10 cellular contexts compared by ENCODE assay signal in the genomic region with DNA sequence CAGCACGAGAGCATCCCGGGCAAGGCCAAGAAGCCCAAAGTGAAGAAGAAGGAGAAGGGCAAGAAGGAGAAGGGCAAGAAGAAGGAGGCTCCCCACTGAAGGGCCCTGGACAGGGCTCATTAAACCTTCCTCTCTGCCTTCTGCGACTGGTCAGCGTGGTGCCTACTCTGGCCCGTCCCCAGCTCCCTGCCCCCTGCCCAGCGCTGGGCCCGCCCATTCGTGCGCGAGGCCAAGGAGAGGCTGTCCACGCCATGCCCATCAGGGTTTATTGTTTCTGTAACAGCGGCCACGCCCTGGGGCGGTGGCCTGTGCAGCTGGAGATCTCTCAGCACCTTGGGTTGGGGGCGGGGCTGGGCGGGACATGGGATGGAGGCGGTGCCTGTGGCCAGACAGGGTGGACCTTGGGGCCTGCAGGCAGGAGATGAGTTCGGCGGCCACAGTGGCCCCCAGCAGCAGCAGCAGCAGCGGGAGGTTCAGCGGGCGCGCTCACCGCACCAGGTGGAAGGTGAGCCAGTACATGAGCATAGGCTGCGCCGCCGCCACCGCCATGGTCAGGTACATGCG. TPM values are rescaled to one million over a fixed set of nuclear protein-coding genes. Genes with fewer than 3 reads are reported as not detected.
DNase-seq lines count a peak whose midpoint lies in the region; ATAC-seq and TF ChIP-seq lines count a peak whose summit lies in the region.
"Had no signal": no experiment of that assay in that cellular context is flagged by ENCODE, and none has a peak within 500 bp of the region (broad histone marks: within the 10 kb centered on the region; RNA-seq: fewer than 3 reads in every experiment).

No MANE protein-coding gene starts in this region.

- H3K4me3 ChIP-seq in epithelial cell of proximal tubule (ENCODE audit: low read depth, low read length), result peak overlapping the region; percentile 75

- DNase-seq in ELF-1 (ENCODE audit: low read depth, low spot score), result peak; percentile 93
- peak; percentile 99 for DNase-seq in NCI-H748 (lab: John Stamatoyannopoulos, UW; ENCODE audit: unreplicated experiment)
- DNase-seq in epithelial cell of proximal tubule (ENCODE audit: low read depth), result no peak
- no peak for DNase-seq in omental fat pad (ENCODE audit: low spot score)
- no peak for DNase-seq in NCI-H1092 treated with DMSO at 0.1 percent for 48 hours (lab: John Stamatoyannopoulos, UW)
- no peak for DNase-seq in nucleus accumbens (lab: John Stamatoyannopoulos, UW)
- DNase-seq: NCI-H524 had no signal

- ATAC-seq in omental fat pad (ENCODE audit: low FRiP score) (peak; percentile 84), HG02970 (IDR thresholded peaks at IDR 0.05; ENCODE audit: low FRiP score, unreplicated experiment) (no peak), GM18520 (IDR thresholded peaks at IDR 0.05; ENCODE audit: unreplicated experiment) (no peak)

- TF ChIP-seq CTCF in epithelial cell of proximal tubule (conservative IDR thresholded peaks at IDR 0.05; ENCODE audit: low read depth, low read length) (no peak), omental fat pad (IDR thresholded peaks at IDR 0.05) (no peak)

RNA-seq across cellular contexts. Expression of a gene that starts 0.9 kb away (rescaled TPM):
- total RNA-seq in epithelial cell of proximal tubule, result 267 and 305 TPM in 2 replicates
- 10 to 100 TPM; 28.8 to 76.9 (median 47.2) TPM for total RNA-seq in omental fat pad
- total RNA-seq: activated T-helper 1 cell treated with anti-CD3 and anti-CD28 coated beads, Interleukin-12 subunit alpha, Interleukin-12 subunit beta, Interleukin-2, Interleukin-4 antibody, amounts not matched to agents 30 ng/mL and 10 ng/mL and 1 ng/mL, durations not matched to agents 14 hours and 24 hours and 36 hours had no signal

RNA-seq across cellular contexts. Expression of a gene that starts 10.8 kb away (rescaled TPM):
- total RNA-seq in epithelial cell of proximal tubule, result 72.2 and 90.6 TPM in 2 replicates
- total RNA-seq in omental fat pad, result 10 to 100 TPM; 26.2 to 52.8 (median 31.4) TPM

RNA-seq across cellular contexts. Expression of a gene that starts 14.7 kb away (rescaled TPM):
- total RNA-seq in epithelial cell of proximal tubule (3.8 and 3.9 TPM in 2 replicates), omental fat pad (10 to 100 TPM in 1 of 4 donors, 1 to 10 TPM in 3; 4.1 to 11.4 (median 7.2) TPM)

RNA-seq across cellular contexts. Expression of a gene that starts 30.7 kb away (rescaled TPM):
- total RNA-seq in epithelial cell of proximal tubule (0.51 and 1.2 TPM in 2 replicates), omental fat pad (1 to 10 TPM; 2.8 to 6.6 (median 4.3) TPM)

RNA-seq across cellular contexts. Expression of a gene that starts 40.6 kb away (rescaled TPM):
- total RNA-seq in epithelial cell of proximal tubule, result 539 and 548 TPM in 2 replicates
- 10 to 100 TPM; 14.3 to 30.6 (median 24.0) TPM for total RNA-seq in omental fat pad

Comparison
In these comparisons a context has a peak if more than half of its experiments do, and no peak if none do; other contexts are left out.
1. DNase-seq: peak in ELF-1 (single experiment) and NCI-H748 (single experiment); none in epithelial cell of proximal tubule (single experiment), omental fat pad (single experiment), NCI-H1092 treated with DMSO at 0.1 percent for 48 hours (single experiment) and nucleus accumbens (0 of 56).